8 cellular contexts compared by ENCODE assay signal in the genomic region with DNA sequence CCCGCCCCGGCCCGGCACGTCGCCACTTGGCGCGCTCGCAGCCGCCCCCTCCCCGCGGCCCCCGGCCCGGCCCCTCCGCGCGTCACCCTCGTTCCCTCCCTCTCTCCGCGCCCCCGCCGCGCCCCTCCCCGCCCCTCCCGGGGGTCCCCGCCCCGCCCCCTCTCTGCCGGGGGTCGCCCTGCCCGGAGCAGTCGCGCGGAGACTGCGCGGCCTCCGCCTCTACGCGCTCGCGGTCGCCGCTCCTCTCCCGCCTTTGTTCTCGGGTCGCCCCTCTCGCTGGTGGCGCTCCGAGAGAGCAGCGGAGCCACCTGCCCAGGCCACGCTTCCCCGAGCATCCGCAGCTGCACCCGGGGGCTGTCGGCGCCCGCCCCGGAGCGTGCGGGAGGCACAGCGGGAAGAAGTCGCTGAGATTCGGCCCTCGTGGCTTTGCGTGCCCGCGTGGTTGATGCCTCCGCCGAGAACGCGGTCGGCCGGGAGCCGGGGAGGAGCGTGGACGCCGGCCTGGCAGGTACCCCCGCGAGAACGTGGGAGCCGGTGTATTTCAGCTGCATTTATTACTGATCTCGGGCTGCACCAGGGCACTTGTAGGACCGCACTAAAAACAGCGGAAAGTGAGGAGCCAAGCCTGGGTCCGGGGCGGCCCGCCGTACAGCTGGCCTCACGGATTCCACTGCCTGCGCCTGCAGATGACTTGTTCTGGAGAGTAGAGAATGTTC. TPM values are rescaled to one million over a fixed set of nuclear protein-coding genes. Genes with fewer than 3 reads are reported as not detected.
DNase-seq lines count a peak whose midpoint lies in the region; ATAC-seq, FAIRE-seq and TF ChIP-seq lines count a peak whose summit lies in the region.

No MANE protein-coding gene starts in this region.

- no peak for FAIRE-seq in HepG2 (lab: Jason Lieb, UNC)

- H4K20me1 ChIP-seq in HepG2 (ENCODE audit: insufficient read depth, low read length), result peaks cover 36% of the 10 kb centered on the region

- intact Hi-C loops in colonic mucosa (cut with DNase I) (no loop called here), HepG2 (cut with micrococcal nuclease; ENCODE audit: unreplicated experiment) (loop anchor here (1.0 to 2.0 kb wide), 2 partner anchors 27 to 74 kb away; a partner anchor contains a TSS)

- TF ChIP-seq EP300 in HepG2 (IDR thresholded peaks at IDR 0.05; ENCODE audit: low read depth in 2 of 2, low read length in 2 of 2), result no peak; a peak in 1 of 4 replicates
- TF ChIP-seq EP300 in HepG2 (CRISPR knock-in tag; IDR thresholded peaks at IDR 0.05; ENCODE audit: borderline replicate concordance), result no peak; the same call in none of the 2 replicates

- CTCF ChIA-PET in HEK293T (lab: Yijun Ruan, JAX) (no interaction called here), HepG2 (lab: Yijun Ruan, JAX; ENCODE audit: low intra/inter-chr PET ratio, low total read pairs) (no interaction called here)

- peak; percentile 76 for TF ChIP-seq RAD21 in HepG2 (CRISPR knock-in tag; IDR thresholded peaks at IDR 0.05)

- no TSS peak for BruUV-seq in HepG2 (replicated peaks; lab: Mats Ljungman, UMichigan)

- H3K4me3 ChIP-seq in colonic mucosa (peak overlapping the region; percentile 72), HepG2 (replicated peaks in 1 of 3; ENCODE audit: insufficient read depth in 1 of 3, low read depth in 2 of 3, low read length in 3 of 3) (peak overlapping the region; percentile 75 to 95 (median 92))

- POLR2A ChIA-PET in HEK293T (lab: Yijun Ruan, JAX) (interaction anchor here (1.0 to 4.7 kb wide), 5 partner anchors 10 to 26 kb away, joined by 3 to 49 read pairs (median 4); a partner anchor contains a TSS), HepG2 (lab: Yijun Ruan, JAX) (interaction anchor here (0.7 to 5.7 kb wide), 17 partner anchors 10 to 828 kb away, joined by 3 to 92 read pairs (median 5); a partner anchor contains a TSS)

- ATAC-seq in HepG2, result peak; percentile 79

- H3K4me1 ChIP-seq in colonic mucosa (no peaks in the 10 kb centered on the region), HepG2 (ENCODE audit: insufficient read depth, low read length) (peaks cover 52% of the 10 kb centered on the region)

- peak; percentile 91 to 98 for TF ChIP-seq POLR2A in HepG2 (IDR thresholded peaks at IDR 0.05; ENCODE audit: insufficient read depth in 1 of 2, low read depth in 2 of 2, low read length in 2 of 2)

- under 1% methylated on average over 23 of the region's 88 CpGs for WGBS in HepG2 (ENCODE audit: low lambda C conversion rate)

- DNase-seq in GM13976 (ENCODE audit: low spot score) (peak; percentile 81), HEK293T (ENCODE audit: extremely low spot score) (peak; percentile 75), NCI-H1105 treated with DMSO at 0.1 percent for 48 hours (lab: John Stamatoyannopoulos, UW) (peak; percentile 78), colonic mucosa (peak; percentile 60), HepG2 (ENCODE audit: low spot score) (peak; percentile 61), kidney tubule cell (ENCODE audit: low spot score) (no peak)
- DNase-seq in activated CD4-positive, alpha-beta T cell treated with anti-CD3 and anti-CD28 coated beads for 4 hours, result peak; percentile 67 to 74
- peak; percentile 73 to 84 for DNase-seq in stimulated activated CD4-positive, alpha-beta T cell treated with anti-CD3 and anti-CD28 coated beads, Interleukin-4, amount 100 ng/mL, for 4 hours

- no peaks in the 10 kb centered on the region for H3K36me3 ChIP-seq in colonic mucosa
- H3K36me3 ChIP-seq in HepG2 (replicated peaks in 1 of 2; ENCODE audit: control insufficient read depth in 1 of 2, insufficient read depth in 2 of 2, low read length in 2 of 2), result peaks cover 0 to 2% of the 10 kb centered on the region in 2 experiments; a peak in 3 of 5 replicates

- in situ Hi-C loops in GM13976 (cut with MboI; ENCODE audit: low sequenced_read_pairs, unreplicated experiment) (no loop called here), HepG2 (cut with HindIII; ENCODE audit: extremely low pct_ligation_motif_present, low pct_unique_long_range_greater_than_20kb) (no loop called here)

- no peak overlapping the region for H2AFZ ChIP-seq in HepG2 (ENCODE audit: low read length)

- H3K27me3 ChIP-seq in colonic mucosa (no peaks in the 10 kb centered on the region), HepG2 (ENCODE audit: control insufficient read depth in 1 of 2, insufficient read depth in 2 of 2, low read length in 2 of 2) (no peaks in the 10 kb centered on the region; a peak in 1 of 5 replicates)

- peaks cover 38% of the 10 kb centered on the region for H3K79me2 ChIP-seq in HepG2 (ENCODE audit: insufficient read depth, low read length)

- no peak for TF ChIP-seq CTCF in GM13976 (IDR thresholded peaks at IDR 0.05; ENCODE audit: borderline replicate concordance, control extremely low read depth, extremely low read depth, insufficient read depth, missing control alignments)
- TF ChIP-seq CTCF in colonic mucosa (IDR thresholded peaks at IDR 0.05), result no peak
- TF ChIP-seq CTCF in HepG2 (CRISPR knock-in tag; IDR thresholded peaks at IDR 0.05), result peak; percentile 27; the same call in 1 of the 2 replicates

- H3K4me2 ChIP-seq in HepG2 (ENCODE audit: low read depth, low read length), result peak overlapping the region; percentile 94

- no peaks in the 10 kb centered on the region for H3K9me3 ChIP-seq in colonic mucosa
- no peaks in the 10 kb centered on the region for H3K9me3 ChIP-seq in HepG2 (ENCODE audit: low read length)

- H3K9ac ChIP-seq in colonic mucosa (ENCODE audit: low read depth in 2 of 2, low read length in 2 of 2) (peak overlapping the region; percentile 70 to 73), HepG2 (ENCODE audit: insufficient read depth, low read depth, low read length) (peak overlapping the region; percentile 100)

- H3K27ac ChIP-seq in colonic mucosa, result peak overlapping the region; percentile 79
- H3K27ac ChIP-seq in HepG2 (ENCODE audit: extremely low read length, insufficient read depth, low read length), result peak overlapping the region; percentile 100

RNA-seq across cellular contexts. Expression of a gene that starts 0.4 kb away (rescaled TPM):
- total RNA-seq in colonic mucosa, result 10 to 100 TPM; 37.5 to 39.6 TPM
- total RNA-seq in HepG2 (2016; rRNA removed; fragmentation: Illumina TruSeq; extraction: Trizol), result 42.1 and 58.5 TPM in 2 replicates
- 38.4 and 41.0 TPM in 2 replicates for total RNA-seq in HepG2 (2016; cell fraction: cytosol; rRNA removed; fragmentation: Illumina TruSeq; extraction: Trizol; ENCODE audit: low read depth)
- total RNA-seq in HepG2 (2016; cell fraction: insoluble cytoplasmic fraction; rRNA removed; fragmentation: Illumina TruSeq; extraction: Trizol), result 39.7 and 57.3 TPM in 2 replicates
- 63.2 and 66.3 TPM in 2 replicates for total RNA-seq in HepG2 (2016; cell fraction: membrane; rRNA removed; fragmentation: Illumina TruSeq; extraction: Trizol)
- 70.6 and 78.5 TPM in 2 replicates for total RNA-seq in HepG2 (2016; cell fraction: nucleus; rRNA removed; fragmentation: Illumina TruSeq; extraction: Trizol)
- 84.1 and 88.0 TPM in 2 replicates for polyA plus RNA-seq in HepG2 (2011; rRNA removed)
- polyA plus RNA-seq in HepG2 (2011; cell fraction: cytosol; rRNA removed), result 28.9 and 50.3 TPM in 2 replicates
- polyA plus RNA-seq in HepG2 (2011; cell fraction: nucleus; rRNA removed), result 115 and 149 TPM in 2 replicates
- 126 and 147 TPM in 2 replicates for polyA plus RNA-seq in HepG2 (2012)
- polyA plus RNA-seq in HepG2 (2016; cell fraction: cytosol; fragmentation: Illumina TruSeq; extraction: Trizol; ENCODE audit: low read depth), result 27.2 and 31.3 TPM in 2 replicates
- 105 and 115 TPM in 2 replicates for polyA plus RNA-seq in HepG2 (2016; cell fraction: insoluble cytoplasmic fraction; fragmentation: Illumina TruSeq; extraction: Trizol; ENCODE audit: low read depth)
- 54.1 and 57.5 TPM in 2 replicates for polyA plus RNA-seq in HepG2 (2016; cell fraction: membrane; fragmentation: Illumina TruSeq; extraction: Trizol; ENCODE audit: low read depth)
- polyA plus RNA-seq in HepG2 (2016; cell fraction: nucleus; fragmentation: Illumina TruSeq; extraction: Trizol; ENCODE audit: insufficient read depth, low read depth), result 176 and 187 TPM in 2 replicates
- polyA minus RNA-seq in HepG2 (2011; rRNA and poly(A)+ RNA removed; ENCODE audit: low replicate concordance), result 13.6 and 19.1 TPM in 2 replicates
- polyA minus RNA-seq in HepG2 (2011; cell fraction: cytosol; rRNA and poly(A)+ RNA removed), result 38.1 and 47.9 TPM in 2 replicates
- 131 and 155 TPM in 2 replicates for polyA minus RNA-seq in HepG2 (2011; cell fraction: nucleus; rRNA and poly(A)+ RNA removed)

RNA-seq across cellular contexts. Expression of a gene that starts 22.8 kb away (rescaled TPM):
- 10 to 100 TPM; 28.7 to 31.9 TPM for total RNA-seq in colonic mucosa
- 24.9 and 29.9 TPM in 2 replicates for total RNA-seq in HepG2 (2016; rRNA removed; fragmentation: Illumina TruSeq; extraction: Trizol)
- total RNA-seq in HepG2 (2016; cell fraction: cytosol; rRNA removed; fragmentation: Illumina TruSeq; extraction: Trizol; ENCODE audit: low read depth), result 8.5 and 9.9 TPM in 2 replicates
- 23.9 and 28.1 TPM in 2 replicates for total RNA-seq in HepG2 (2016; cell fraction: insoluble cytoplasmic fraction; rRNA removed; fragmentation: Illumina TruSeq; extraction: Trizol)
- 29.1 and 33.5 TPM in 2 replicates for total RNA-seq in HepG2 (2016; cell fraction: membrane; rRNA removed; fragmentation: Illumina TruSeq; extraction: Trizol)
- 29.1 and 31.2 TPM in 2 replicates for total RNA-seq in HepG2 (2016; cell fraction: nucleus; rRNA removed; fragmentation: Illumina TruSeq; extraction: Trizol)
- polyA plus RNA-seq in HepG2 (2011; rRNA removed), result 21.4 and 21.7 TPM in 2 replicates
- 15.0 and 17.3 TPM in 2 replicates for polyA plus RNA-seq in HepG2 (2011; cell fraction: cytosol; rRNA removed)
- polyA plus RNA-seq in HepG2 (2011; cell fraction: nucleus; rRNA removed), result 8.2 and 9.1 TPM in 2 replicates
- 31.3 and 32.1 TPM in 2 replicates for polyA plus RNA-seq in HepG2 (2012)
- 11.4 and 15.3 TPM in 2 replicates for polyA plus RNA-seq in HepG2 (2016; cell fraction: cytosol; fragmentation: Illumina TruSeq; extraction: Trizol; ENCODE audit: low read depth)
- polyA plus RNA-seq in HepG2 (2016; cell fraction: insoluble cytoplasmic fraction; fragmentation: Illumina TruSeq; extraction: Trizol; ENCODE audit: low read depth), result 31.7 and 32.1 TPM in 2 replicates
- polyA plus RNA-seq in HepG2 (2016; cell fraction: membrane; fragmentation: Illumina TruSeq; extraction: Trizol; ENCODE audit: low read depth), result 26.6 and 31.9 TPM in 2 replicates
- 37.2 and 42.7 TPM in 2 replicates for polyA plus RNA-seq in HepG2 (2016; cell fraction: nucleus; fragmentation: Illumina TruSeq; extraction: Trizol; ENCODE audit: insufficient read depth, low read depth)
- polyA minus RNA-seq in HepG2 (2011; rRNA and poly(A)+ RNA removed; ENCODE audit: low replicate concordance), result 3.5 and 28.2 TPM in 2 replicates
- polyA minus RNA-seq in HepG2 (2011; cell fraction: cytosol; rRNA and poly(A)+ RNA removed), result 22.5 and 22.8 TPM in 2 replicates
- polyA minus RNA-seq in HepG2 (2011; cell fraction: nucleus; rRNA and poly(A)+ RNA removed), result 18.4 and 18.8 TPM in 2 replicates

RNA-seq across cellular contexts. Expression of a gene that starts 22.9 kb away (rescaled TPM):
- total RNA-seq in colonic mucosa, result 10 to 100 TPM; 17.4 to 43.8 TPM
- 10.0 and 34.1 TPM in 2 replicates for total RNA-seq in HepG2 (2016; rRNA removed; fragmentation: Illumina TruSeq; extraction: Trizol)
- total RNA-seq in HepG2 (2016; cell fraction: cytosol; rRNA removed; fragmentation: Illumina TruSeq; extraction: Trizol; ENCODE audit: low read depth), result 45.3 and 45.5 TPM in 2 replicates
- 9.2 and 32.8 TPM in 2 replicates for total RNA-seq in HepG2 (2016; cell fraction: insoluble cytoplasmic fraction; rRNA removed; fragmentation: Illumina TruSeq; extraction: Trizol)
- 22.5 and 24.3 TPM in 2 replicates for total RNA-seq in HepG2 (2016; cell fraction: membrane; rRNA removed; fragmentation: Illumina TruSeq; extraction: Trizol)
- total RNA-seq in HepG2 (2016; cell fraction: nucleus; rRNA removed; fragmentation: Illumina TruSeq; extraction: Trizol), result 87.3 and 93.1 TPM in 2 replicates
- polyA plus RNA-seq in HepG2 (2011; rRNA removed), result 80.3 and 95.6 TPM in 2 replicates
- polyA plus RNA-seq in HepG2 (2011; cell fraction: cytosol; rRNA removed), result 17.7 and 20.8 TPM in 2 replicates
- polyA plus RNA-seq in HepG2 (2011; cell fraction: nucleus; rRNA removed), result 789 and 902 TPM in 2 replicates
- polyA plus RNA-seq in HepG2 (2012), result 44.5 and 48.4 TPM in 2 replicates
- 0.87 and 1.0 TPM in 2 replicates for polyA plus RNA-seq in HepG2 (2016; cell fraction: cytosol; fragmentation: Illumina TruSeq; extraction: Trizol; ENCODE audit: low read depth)
- polyA plus RNA-seq in HepG2 (2016; cell fraction: insoluble cytoplasmic fraction; fragmentation: Illumina TruSeq; extraction: Trizol; ENCODE audit: low read depth), result 5.7 and 6.2 TPM in 2 replicates
- 2.3 TPM in 2 replicates for polyA plus RNA-seq in HepG2 (2016; cell fraction: membrane; fragmentation: Illumina TruSeq; extraction: Trizol; ENCODE audit: low read depth)
- 145 and 151 TPM in 2 replicates for polyA plus RNA-seq in HepG2 (2016; cell fraction: nucleus; fragmentation: Illumina TruSeq; extraction: Trizol; ENCODE audit: insufficient read depth, low read depth)
- 26.5 and 83.9 TPM in 2 replicates for polyA minus RNA-seq in HepG2 (2011; rRNA and poly(A)+ RNA removed; ENCODE audit: low replicate concordance)
- polyA minus RNA-seq in HepG2 (2011; cell fraction: cytosol; rRNA and poly(A)+ RNA removed), result 13.1 and 17.6 TPM in 2 replicates
- polyA minus RNA-seq in HepG2 (2011; cell fraction: nucleus; rRNA and poly(A)+ RNA removed), result 330 and 337 TPM in 2 replicates

RNA-seq across cellular contexts. Expression of a gene that starts 26.7 kb away (rescaled TPM):
- total RNA-seq in colonic mucosa (1 to 10 TPM; 1.4 to 2.2 TPM), HepG2 (2016; rRNA removed; fragmentation: Illumina TruSeq; extraction: Trizol) (3.1 and 4.3 TPM in 2 replicates)
- total RNA-seq in HepG2 (2016; cell fraction: cytosol; rRNA removed; fragmentation: Illumina TruSeq; extraction: Trizol; ENCODE audit: low read depth), result 1.7 and 1.9 TPM in 2 replicates
- 3.0 and 4.1 TPM in 2 replicates for total RNA-seq in HepG2 (2016; cell fraction: insoluble cytoplasmic fraction; rRNA removed; fragmentation: Illumina TruSeq; extraction: Trizol)
- total RNA-seq in HepG2 (2016; cell fraction: membrane; rRNA removed; fragmentation: Illumina TruSeq; extraction: Trizol), result 4.9 and 5.8 TPM in 2 replicates
- total RNA-seq in HepG2 (2016; cell fraction: nucleus; rRNA removed; fragmentation: Illumina TruSeq; extraction: Trizol), result 6.6 and 7.6 TPM in 2 replicates
- 1.7 and 2.1 TPM in 2 replicates for polyA plus RNA-seq in HepG2 (2011; rRNA removed)
- polyA plus RNA-seq in HepG2 (2011; cell fraction: cytosol; rRNA removed), result 1.1 TPM in 2 replicates
- polyA plus RNA-seq in HepG2 (2011; cell fraction: nucleus; rRNA removed), result 2.6 and 3.0 TPM in 2 replicates
- 6.2 and 8.3 TPM in 2 replicates for polyA plus RNA-seq in HepG2 (2012)
- 1.8 and 2.2 TPM in 2 replicates for polyA plus RNA-seq in HepG2 (2016; cell fraction: cytosol; fragmentation: Illumina TruSeq; extraction: Trizol; ENCODE audit: low read depth)
- 3.8 and 4.0 TPM in 2 replicates for polyA plus RNA-seq in HepG2 (2016; cell fraction: insoluble cytoplasmic fraction; fragmentation: Illumina TruSeq; extraction: Trizol; ENCODE audit: low read depth)
- polyA plus RNA-seq in HepG2 (2016; cell fraction: membrane; fragmentation: Illumina TruSeq; extraction: Trizol; ENCODE audit: low read depth), result 5.3 and 5.7 TPM in 2 replicates
- 10.1 and 11.1 TPM in 2 replicates for polyA plus RNA-seq in HepG2 (2016; cell fraction: nucleus; fragmentation: Illumina TruSeq; extraction: Trizol; ENCODE audit: insufficient read depth, low read depth)
- 0.30 and 0.36 TPM in 2 replicates for polyA minus RNA-seq in HepG2 (2011; rRNA and poly(A)+ RNA removed; ENCODE audit: low replicate concordance)
- polyA minus RNA-seq in HepG2 (2011; cell fraction: cytosol; rRNA and poly(A)+ RNA removed), result 0.30 and 1.1 TPM in 2 replicates
- 5.0 and 5.8 TPM in 2 replicates for polyA minus RNA-seq in HepG2 (2011; cell fraction: nucleus; rRNA and poly(A)+ RNA removed)

RNA-seq across cellular contexts. Expression of a gene that starts 26.7 kb away (rescaled TPM):
- total RNA-seq in colonic mucosa (10 to 100 TPM; 14.2 to 15.7 TPM), HepG2 (2016; rRNA removed; fragmentation: Illumina TruSeq; extraction: Trizol) (8.4 and 10.7 TPM in 2 replicates)
- total RNA-seq in HepG2 (2016; cell fraction: cytosol; rRNA removed; fragmentation: Illumina TruSeq; extraction: Trizol; ENCODE audit: low read depth), result 5.5 and 7.1 TPM in 2 replicates
- total RNA-seq in HepG2 (2016; cell fraction: insoluble cytoplasmic fraction; rRNA removed; fragmentation: Illumina TruSeq; extraction: Trizol), result 7.1 and 13.2 TPM in 2 replicates
- total RNA-seq in HepG2 (2016; cell fraction: membrane; rRNA removed; fragmentation: Illumina TruSeq; extraction: Trizol), result 7.3 and 7.5 TPM in 2 replicates
- total RNA-seq in HepG2 (2016; cell fraction: nucleus; rRNA removed; fragmentation: Illumina TruSeq; extraction: Trizol), result 16.6 and 17.0 TPM in 2 replicates
- polyA plus RNA-seq in HepG2 (2011; rRNA removed), result 8.8 and 11.6 TPM in 2 replicates
- 6.1 and 7.4 TPM in 2 replicates for polyA plus RNA-seq in HepG2 (2011; cell fraction: cytosol; rRNA removed)
- polyA plus RNA-seq in HepG2 (2011; cell fraction: nucleus; rRNA removed), result 35.0 and 45.3 TPM in 2 replicates
- polyA plus RNA-seq in HepG2 (2012), result 7.7 and 8.9 TPM in 2 replicates
- 1.9 and 2.2 TPM in 2 replicates for polyA plus RNA-seq in HepG2 (2016; cell fraction: cytosol; fragmentation: Illumina TruSeq; extraction: Trizol; ENCODE audit: low read depth)
- 4.8 and 5.9 TPM in 2 replicates for polyA plus RNA-seq in HepG2 (2016; cell fraction: insoluble cytoplasmic fraction; fragmentation: Illumina TruSeq; extraction: Trizol; ENCODE audit: low read depth)
- 2.4 and 3.3 TPM in 2 replicates for polyA plus RNA-seq in HepG2 (2016; cell fraction: membrane; fragmentation: Illumina TruSeq; extraction: Trizol; ENCODE audit: low read depth)
- polyA plus RNA-seq in HepG2 (2016; cell fraction: nucleus; fragmentation: Illumina TruSeq; extraction: Trizol; ENCODE audit: insufficient read depth, low read depth), result 28.4 and 29.0 TPM in 2 replicates
- 6.3 TPM in 2 replicates for polyA minus RNA-seq in HepG2 (2011; rRNA and poly(A)+ RNA removed; ENCODE audit: low replicate concordance)
- polyA minus RNA-seq in HepG2 (2011; cell fraction: cytosol; rRNA and poly(A)+ RNA removed), result 2.4 and 4.4 TPM in 2 replicates
- 10.9 and 14.3 TPM in 2 replicates for polyA minus RNA-seq in HepG2 (2011; cell fraction: nucleus; rRNA and poly(A)+ RNA removed)
